Comparison of ENCODE assay signal across 13 cellular contexts in genomic region chr16:1542533-1542932, GRCh38. TPM values are rescaled to one million over a fixed set of nuclear protein-coding genes. Genes with fewer than 3 reads are reported as not detected.
DNase-seq lines count a peak whose midpoint lies in the region; ATAC-seq and TF ChIP-seq lines count a peak whose summit lies in the region.
"Had no signal": no experiment of that assay in that cellular context is flagged by ENCODE, and none has a peak within 500 bp of the region (broad histone marks: within the 10 kb centered on the region; RNA-seq: fewer than 3 reads in every experiment).

No MANE protein-coding gene starts in this region.

- no peaks in the 10 kb centered on the region for H3K9me3 Mint-ChIP-seq in activated naive CD8-positive, alpha-beta T cell (ENCODE audit: low read depth)
- H3K9me3 Mint-ChIP-seq: central memory CD8-positive, alpha-beta T cell had no signal

- H3K4me3 ChIP-seq in left ventricle myocardium inferior (peak overlapping the region; percentile 83), lung (no peak overlapping the region), upper lobe of right lung (no peak overlapping the region), tibial nerve (no peak overlapping the region)
- H3K4me3 ChIP-seq: PC-9 had no signal

- WGBS in lung, 2 donors = 88 to 93% methylated on average over 18 of the region's 18 CpGs
- WGBS in tibial nerve, 2 donors = 88 to 90% methylated on average over 16 to 18 of the region's 18 CpGs

- intact Hi-C loops in left ventricle myocardium inferior (cut with micrococcal nuclease) = no loop called here
- intact Hi-C loops in left ventricle myocardium superior (cut with micrococcal nuclease) = no loop called here
- intact Hi-C loops in upper lobe of right lung (cut with DNase I) = no loop called here

- H3K36me3 ChIP-seq in left ventricle myocardium inferior (peaks cover 60% of the 10 kb centered on the region), lung (ENCODE audit: control insufficient read depth in 2 of 2, insufficient read depth in 2 of 2, low read length in 2 of 2) (peaks cover 0 to 61% of the 10 kb centered on the region in 2 donors), upper lobe of right lung (peaks cover 46% of the 10 kb centered on the region), tibial nerve (peaks cover 0 to 58% (median 4%) of the 10 kb centered on the region in 3 donors)
- H3K36me3 ChIP-seq: neutrophil had no signal

- peaks cover 73% of the 10 kb centered on the region for H3K4me1 Mint-ChIP-seq in activated naive CD8-positive, alpha-beta T cell (ENCODE audit: low read depth)

- H3K36me3 Mint-ChIP-seq in activated naive CD8-positive, alpha-beta T cell = peaks cover 1% of the 10 kb centered on the region

- H3K27ac ChIP-seq in left ventricle myocardium inferior (replicated peaks) (peak overlapping the region; percentile 98), lung (ENCODE audit: low read depth in 1 of 2, low read length in 1 of 2) (peak overlapping the region; percentile 55 to 71), upper lobe of right lung (peak overlapping the region; percentile 80), tibial nerve (peak overlapping the region in 2 of 4 donors; percentile 21 to 26)
- H3K27ac ChIP-seq: PC-9 had no signal

- H3K4me1 ChIP-seq in left ventricle myocardium inferior = peaks cover 100% of the 10 kb centered on the region
- peaks cover 3 to 49% of the 10 kb centered on the region in 2 donors for H3K4me1 ChIP-seq in lung (ENCODE audit: control insufficient read depth in 2 of 2, insufficient read depth in 2 of 2, low read length in 2 of 2)
- H3K4me1 ChIP-seq in upper lobe of right lung = peaks cover 60% of the 10 kb centered on the region
- H3K4me1 ChIP-seq in tibial nerve = peaks cover 0 to 76% (median 14%) of the 10 kb centered on the region in 4 donors

- no peak for DNase-seq in left ventricle myocardium inferior
- DNase-seq in left ventricle myocardium superior = no peak
- DNase-seq in lung (ENCODE audit: low spot score) = no peak
- DNase-seq in upper lobe of right lung = no peak
- DNase-seq in SKM-1 treated with dmso at 0.1 percent for 144 hours (lab: John Stamatoyannopoulos, UW; ENCODE audit: unreplicated experiment) = no peak
- no peak for DNase-seq in cortex of kidney (lab: John Stamatoyannopoulos, UW)
- DNase-seq in tibial nerve (ENCODE audit: low spot score in 2 of 2) = no peak
- DNase-seq: NCI-H1105, NCI-H510A treated with DMSO at 0.1 percent for 48 hours had no signal

- no peak for ATAC-seq in left ventricle myocardium superior
- no peak for ATAC-seq in lung (ENCODE audit: insufficient read depth, low FRiP score)
- ATAC-seq in upper lobe of right lung = no peak

- TF ChIP-seq CTCF in left ventricle myocardium inferior (IDR thresholded peaks at IDR 0.05; ENCODE audit: borderline replicate concordance) = no peak
- TF ChIP-seq CTCF in lung (IDR thresholded peaks at IDR 0.05; ENCODE audit: control extremely low read depth, extremely low read depth) = no peak
- TF ChIP-seq CTCF in upper lobe of right lung (IDR thresholded peaks at IDR 0.05) = no peak
- no peak for TF ChIP-seq CTCF in tibial nerve (IDR thresholded peaks at IDR 0.05)

- no peaks in the 10 kb centered on the region for H3K27me3 Mint-ChIP-seq in activated naive CD8-positive, alpha-beta T cell
- H3K27me3 Mint-ChIP-seq: central memory CD8-positive, alpha-beta T cell had no signal

- H3K27ac Mint-ChIP-seq in activated naive CD8-positive, alpha-beta T cell = peak overlapping the region; percentile 93

- no peak overlapping the region for H3K4me3 Mint-ChIP-seq in activated naive CD8-positive, alpha-beta T cell
- H3K4me3 Mint-ChIP-seq: central memory CD8-positive, alpha-beta T cell had no signal

- no peaks in the 10 kb centered on the region for H3K9me3 ChIP-seq in left ventricle myocardium inferior (replicated peaks)
- no peaks in the 10 kb centered on the region for H3K9me3 ChIP-seq in lung (ENCODE audit: control insufficient read depth in 2 of 2, insufficient read depth in 1 of 2, low read length in 1 of 2)
- H3K9me3 ChIP-seq in upper lobe of right lung = no peaks in the 10 kb centered on the region
- no peaks in the 10 kb centered on the region for H3K9me3 ChIP-seq in tibial nerve
- H3K9me3 ChIP-seq: neutrophil had no signal

- no peak for TF ChIP-seq EP300 in tibial nerve (IDR thresholded peaks at IDR 0.05)

- H3K27me3 ChIP-seq in left ventricle myocardium inferior (ENCODE audit: low read depth) (no peaks in the 10 kb centered on the region), lung (ENCODE audit: control insufficient read depth, insufficient read depth) (no peaks in the 10 kb centered on the region), upper lobe of right lung (no peaks in the 10 kb centered on the region), tibial nerve (no peaks in the 10 kb centered on the region)

- no peak for TF ChIP-seq POLR2A in tibial nerve (IDR thresholded peaks at IDR 0.05)

RNA-seq across cellular contexts. Expression of gene TMEM204, which starts 9.1 kb away (rescaled TPM):
- total RNA-seq in left ventricle myocardium inferior = 27.1 TPM
- total RNA-seq in left ventricle myocardium superior = 28.8 TPM
- total RNA-seq in lung = 10 to 100 TPM; 24.7 to 49.2 TPM
- 100 to 1,000 TPM in 1 of 2 donors, 10 to 100 TPM in 1; 31.6 to 116 TPM for polyA plus RNA-seq in lung
- total RNA-seq in upper lobe of right lung = 69.2 TPM
- 10 to 100 TPM; 46.3 to 53.7 (median 48.9) TPM for total RNA-seq in tibial nerve
- total RNA-seq: PC-9 had no signal

RNA-seq across cellular contexts. Expression of gene TELO2, which starts 49.4 kb away (rescaled TPM):
- total RNA-seq in left ventricle myocardium inferior = 17.7 TPM
- total RNA-seq in left ventricle myocardium superior = 21.6 TPM
- 10 to 100 TPM; 24.4 to 46.3 TPM for total RNA-seq in lung
- polyA plus RNA-seq in lung = 10 to 100 TPM; 39.2 to 64.2 TPM
- total RNA-seq in upper lobe of right lung = 26.0 TPM
- total RNA-seq in tibial nerve = 10 to 100 TPM; 37.1 to 84.6 (median 45.3) TPM

RNA-seq across cellular contexts. Expression of gene PTX4, which starts 53.8 kb away (rescaled TPM):
- total RNA-seq in left ventricle myocardium inferior (not detected), left ventricle myocardium superior (not detected), lung (under 1 TPM; 0.25 to 0.31 TPM), upper lobe of right lung (not detected), tibial nerve (not detected)
- under 1 TPM in 1 of 2 donors, not detected in 1; 0.02 TPM for polyA plus RNA-seq in lung
